In genomic region chr15:81037952-81038743, GRCh38 we compare ENCODE assay signal across 21 cellular contexts.
"Had no signal": no experiment of that assay in that cellular context is flagged by ENCODE, and none has a peak within 500 bp of the region (broad histone marks: within the 10 kb centered on the region; RNA-seq: fewer than 3 reads in every experiment).

No MANE protein-coding gene starts in this region.

- H3K27me3 Mint-ChIP-seq: effector memory CD8-positive, alpha-beta T cell; stimulated activated naive B cell treated with anti-CD40 and anti-IgM and Interleukin-4, amounts not matched to agents 10 μg/mL and 1 μg/mL and 100 μg/mL, for 72 hours; T-cell had no signal

- H3K4me2 ChIP-seq: smooth muscle cell had no signal

- H3K27me3 ChIP-seq: colonic mucosa, dorsolateral prefrontal cortex, sigmoid colon, transverse colon had no signal

- H3K36me3 Mint-ChIP-seq: activated naive CD8-positive, alpha-beta T cell treated with anti-CD3 and anti-CD28 coated beads for 36 hours; stimulated activated naive B cell treated with anti-CD40 and anti-IgM and Interleukin-4, amounts not matched to agents 10 μg/mL and 1 μg/mL and 100 μg/mL, for 72 hours; T-cell had no signal

- H3K27ac ChIP-seq: colonic mucosa, dorsolateral prefrontal cortex, sigmoid colon, transverse colon, WERI-Rb-1 had no signal

- H3K4me1 ChIP-seq: colonic mucosa had no signal

- H3K27ac Mint-ChIP-seq: activated naive CD8-positive, alpha-beta T cell treated with anti-CD3 and anti-CD28 coated beads for 36 hours; stimulated activated naive B cell treated with anti-CD40 and anti-IgM and Interleukin-4, amounts not matched to agents 10 μg/mL and 1 μg/mL and 100 μg/mL, for 72 hours had no signal

- ATAC-seq: effector memory CD8-positive, alpha-beta T cell; stimulated activated naive B cell treated with anti-CD40 and anti-IgM and Interleukin-4, amounts not matched to agents 10 μg/mL and 1 μg/mL and 100 μg/mL, for 72 hours; T-cell had no signal

- H3K9me3 Mint-ChIP-seq: activated naive CD8-positive, alpha-beta T cell treated with anti-CD3 and anti-CD28 coated beads for 36 hours; effector memory CD8-positive, alpha-beta T cell; stimulated activated naive B cell treated with anti-CD40 and anti-IgM and Interleukin-4, amounts not matched to agents 10 μg/mL and 1 μg/mL and 100 μg/mL, for 72 hours; T-cell had no signal

- H3K9me3 ChIP-seq: colonic mucosa, sigmoid colon, transverse colon had no signal

- H3K4me3 ChIP-seq: colonic mucosa, dorsolateral prefrontal cortex, sigmoid colon, smooth muscle cell, transverse colon had no signal

- H3K4me3 Mint-ChIP-seq: activated naive CD8-positive, alpha-beta T cell treated with anti-CD3 and anti-CD28 coated beads for 36 hours; effector memory CD8-positive, alpha-beta T cell; stimulated activated naive B cell treated with anti-CD40 and anti-IgM and Interleukin-4, amounts not matched to agents 10 μg/mL and 1 μg/mL and 100 μg/mL, for 72 hours; T-cell had no signal

- DNase-seq: activated CD4-positive, CD25-positive, alpha-beta regulatory T cell treated with anti-CD3 and anti-CD28 coated beads, Interleukin-2, amount 50 U/mL, for 72 hours; activated CD8-positive, alpha-beta memory T cell treated with anti-CD3 and anti-CD28 coated beads, Interleukin-2, amount 50 U/mL, for 48 hours; activated naive CD4-positive, alpha-beta T cell treated with Interleukin-2 at 50 U/mL for 16 hours; activated naive CD8-positive, alpha-beta T cell treated with anti-CD3 and anti-CD28 coated beads for 36 hours; activated T-cell treated with anti-CD3 and anti-CD28 coated beads, Interleukin-2, amount 50 U/mL, for 48 hours; colonic mucosa; dorsolateral prefrontal cortex; effector memory CD8-positive, alpha-beta T cell; kidney glomerular epithelial cell; left ventricle myocardium superior; mesenchymal stem cell; nucleus accumbens; posterior cingulate gyrus; sigmoid colon; stimulated activated CD4-positive, alpha-beta T cell treated with anti-CD3 and anti-CD28 coated beads, Interleukin-2, amount 100 ng/mL, for 48 hours; stimulated activated CD8-positive, alpha-beta memory T cell treated with anti-CD3 and anti-CD28 coated beads, Interleukin-4, amount 100 ng/mL, for 48 hours; stimulated activated naive B cell treated with anti-CD40 and anti-IgM and Interleukin-4, amounts not matched to agents 10 μg/mL and 1 μg/mL and 100 μg/mL, for 72 hours; T-cell; transverse colon; WERI-Rb-1 had no signal

- H3K36me3 ChIP-seq: colonic mucosa, sigmoid colon, transverse colon, WERI-Rb-1 had no signal
